Comparison of ENCODE assay signal across 18 cellular contexts in the genomic region with DNA sequence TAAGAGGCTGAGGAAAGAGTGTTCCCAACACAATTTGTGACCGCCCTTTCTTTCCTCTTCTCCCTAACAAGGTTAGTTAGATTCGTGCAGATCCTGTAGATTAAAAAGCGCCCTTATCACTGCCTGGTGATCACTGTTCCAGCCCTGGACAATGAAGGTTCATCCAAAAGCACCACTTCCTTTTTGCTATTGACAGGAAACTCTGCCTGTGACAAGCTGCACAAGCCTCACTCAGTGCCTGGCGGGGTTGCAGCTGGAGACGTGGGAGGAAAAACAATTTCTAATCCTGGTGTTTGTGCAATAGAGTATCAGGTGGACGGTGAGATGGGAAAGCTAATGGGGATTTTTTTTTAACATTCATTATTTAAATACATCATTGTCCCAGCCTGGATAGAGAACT.
DNase-seq lines count a peak whose midpoint lies in the region; ATAC-seq, FAIRE-seq and TF ChIP-seq lines count a peak whose summit lies in the region.
"Had no signal": no experiment of that assay in that cellular context is flagged by ENCODE, and none has a peak within 500 bp of the region (broad histone marks: within the 10 kb centered on the region; RNA-seq: fewer than 3 reads in every experiment).

No MANE protein-coding gene starts in this region.

- H3K9me3 ChIP-seq in IMR-90 (ENCODE audit: control insufficient read depth, insufficient read depth, low read length): peaks cover 2% of the 10 kb centered on the region; the same call in 1 of the 2 replicates
- H3K9me3 ChIP-seq in mammary epithelial cell (replicated peaks; ENCODE audit: insufficient read depth, low read length): peaks cover 6% of the 10 kb centered on the region
- peaks cover 7% of the 10 kb centered on the region for H3K9me3 ChIP-seq in left ventricle myocardium inferior (replicated peaks)
- H3K9me3 ChIP-seq in psoas muscle: no peaks in the 10 kb centered on the region
- H3K9me3 ChIP-seq in small intestine (ENCODE audit: control insufficient read depth, low read depth): no peaks in the 10 kb centered on the region
- H3K9me3 ChIP-seq: prostate gland had no signal

- WGBS in IMR-90 (ENCODE audit: extremely low coverage in 2 of 2, insufficient read length in 1 of 2), 2 experiments: no CpG with 5 or more reads among the region's 6 CpGs
- WGBS in mammary epithelial cell (ENCODE audit: low coverage, missing lambda C conversion rate): 97% methylated on average over 6 of the region's 6 CpGs
- WGBS in psoas muscle, 3 donors: 29 to 38% (median 34%) methylated on average over 6 of the region's 6 CpGs
- 46 to 78% (median 76%) methylated on average over 6 of the region's 6 CpGs for WGBS in small intestine, 3 donors

- in situ Hi-C loops in IMR-90 (cut with MboI; ENCODE audit: low sequenced_read_pairs): no loop called here
- in situ Hi-C loops in mammary epithelial cell (cut with MboI; ENCODE audit: low sequenced_read_pairs in 2 of 2): no loop called here

- no peaks in the 10 kb centered on the region for H3K79me2 ChIP-seq in mammary epithelial cell (ENCODE audit: insufficient read depth, low read length)

- H3K4me1 ChIP-seq in IMR-90 (ENCODE audit: control insufficient read depth, insufficient read depth, low read length): peaks cover 5% of the 10 kb centered on the region
- H3K4me1 ChIP-seq in mammary epithelial cell (ENCODE audit: insufficient read depth, low read length): peaks cover 20% of the 10 kb centered on the region
- H3K4me1 ChIP-seq in left ventricle myocardium inferior: peaks cover 43% of the 10 kb centered on the region
- H3K4me1 ChIP-seq in psoas muscle: peaks cover 9% of the 10 kb centered on the region
- H3K4me1 ChIP-seq in small intestine (ENCODE audit: control insufficient read depth in 2 of 2, insufficient read depth in 1 of 2, low read depth in 1 of 2, low read length in 1 of 2): no peaks in the 10 kb centered on the region
- H3K4me1 ChIP-seq: prostate gland had no signal

- peak overlapping the region; percentile 18; the same call in 1 of the 2 replicates for H3K14ac ChIP-seq in IMR-90 (replicated peaks; ENCODE audit: low read depth, low read length)

- H2AK9ac ChIP-seq in IMR-90 (replicated peaks; ENCODE audit: low read depth, low read length, poor library complexity): no peak overlapping the region

- DNase-seq in IMR-90 (peak; percentile 49), mammary epithelial cell (peak; percentile 71), left ventricle myocardium inferior (peak; percentile 33), psoas muscle (peak; percentile 27 to 55), NCI-H146 (lab: John Stamatoyannopoulos, UW) (no peak), small intestine (no peak)
- no peak for DNase-seq in activated CD4-positive, alpha-beta memory T cell treated with anti-CD3 and anti-CD28 coated beads for 36 hours
- DNase-seq: activated T-cell treated with anti-CD3 and anti-CD28 coated beads, Interleukin-2, amount 50 U/mL, for 1 hour; amniotic stem cell; DMS53; effector CD8-positive, alpha-beta T cell; MM.1S had no signal

- H3K79me1 ChIP-seq in IMR-90 (ENCODE audit: low read depth in 1 of 2, low read length in 2 of 2): no peaks in the 10 kb centered on the region

- no peak overlapping the region for H3K4me3 Mint-ChIP-seq in activated CD4-positive, alpha-beta memory T cell treated with anti-CD3 and anti-CD28 coated beads for 36 hours
- H3K4me3 Mint-ChIP-seq: B cell; memory B cell; stimulated activated naive CD8-positive, alpha-beta T cell treated with anti-CD3 and anti-CD28 coated beads, Interleukin-15, Interleukin-2, amounts not matched to agents 100 ng/mL and 50 ng/mL, for 24 hours had no signal

- peak overlapping the region; percentile 64 for H2BK120ac ChIP-seq in IMR-90 (ENCODE audit: low read depth, low read length)

- H3K27ac ChIP-seq in IMR-90 (ENCODE audit: insufficient read depth, low read length) (no peak overlapping the region), mammary epithelial cell (ENCODE audit: insufficient read depth, low read depth, low read length) (no peak overlapping the region), left ventricle myocardium inferior (replicated peaks) (peak overlapping the region; percentile 78), psoas muscle (peak overlapping the region; percentile 49), small intestine (ENCODE audit: low read depth in 1 of 2, low read length in 1 of 2) (peak overlapping the region in 1 of 2 donors; percentile 28)
- H3K27ac ChIP-seq: HL-60, prostate gland had no signal

- peak overlapping the region; percentile 54 for H2BK5ac ChIP-seq in IMR-90 (ENCODE audit: low read depth, low read length, poor library complexity, severe bottlenecking)

- H3K9me3 Mint-ChIP-seq in activated CD4-positive, alpha-beta memory T cell treated with anti-CD3 and anti-CD28 coated beads for 36 hours: peaks cover 4% of the 10 kb centered on the region
- H3K9me3 Mint-ChIP-seq: stimulated activated naive CD8-positive, alpha-beta T cell treated with anti-CD3 and anti-CD28 coated beads, Interleukin-15, Interleukin-2, amounts not matched to agents 100 ng/mL and 50 ng/mL, for 24 hours had no signal

- no peak overlapping the region for H3K27ac Mint-ChIP-seq in activated CD4-positive, alpha-beta memory T cell treated with anti-CD3 and anti-CD28 coated beads for 36 hours
- H3K27ac Mint-ChIP-seq: B cell; memory B cell; stimulated activated naive CD8-positive, alpha-beta T cell treated with anti-CD3 and anti-CD28 coated beads, Interleukin-15, Interleukin-2, amounts not matched to agents 100 ng/mL and 50 ng/mL, for 24 hours had no signal

- H3K18ac ChIP-seq in IMR-90 (ENCODE audit: low read depth, low read length): peak overlapping the region; percentile 42; the same call in 1 of the 2 replicates

- H2AK5ac ChIP-seq in IMR-90 (ENCODE audit: low read depth, low read length): no peak overlapping the region

- no peak for TF ChIP-seq CTCF in IMR-90 (conservative IDR thresholded peaks at IDR 0.05; ENCODE audit: low read depth, low read length)
- no peak for TF ChIP-seq CTCF in mammary epithelial cell (conservative IDR thresholded peaks at IDR 0.05 in 1 of 2, IDR thresholded peaks at IDR 0.05 in 1 of 2; ENCODE audit: extremely low read depth in 1 of 2, insufficient read depth in 1 of 2, low read depth in 1 of 2, low read length in 2 of 2)
- no peak for TF ChIP-seq CTCF in left ventricle myocardium inferior (IDR thresholded peaks at IDR 0.05; ENCODE audit: borderline replicate concordance)
- TF ChIP-seq CTCF in psoas muscle (IDR thresholded peaks at IDR 0.05): no peak

- H2BK20ac ChIP-seq in IMR-90 (ENCODE audit: low read depth, low read length): peak overlapping the region; percentile 58

- H3K36me3 Mint-ChIP-seq in activated CD4-positive, alpha-beta memory T cell treated with anti-CD3 and anti-CD28 coated beads for 36 hours: no peaks in the 10 kb centered on the region
- H3K36me3 Mint-ChIP-seq: memory B cell had no signal

- H3K27me3 ChIP-seq in IMR-90 (ENCODE audit: control insufficient read depth, insufficient read depth, low read length): no peaks in the 10 kb centered on the region
- no peaks in the 10 kb centered on the region for H3K27me3 ChIP-seq in mammary epithelial cell (ENCODE audit: insufficient read depth, low read length)
- no peaks in the 10 kb centered on the region for H3K27me3 ChIP-seq in left ventricle myocardium inferior (ENCODE audit: low read depth)
- no peaks in the 10 kb centered on the region for H3K27me3 ChIP-seq in psoas muscle (ENCODE audit: insufficient read depth in 3 of 3, low read length in 2 of 3)
- H3K27me3 ChIP-seq in small intestine (ENCODE audit: control insufficient read depth in 2 of 2, insufficient read depth in 2 of 2, low read length in 2 of 2): no peaks in the 10 kb centered on the region

- POLR2A ChIA-PET in IMR-90 (lab: Charles Lee; ENCODE audit: unreplicated experiment): no interaction called here
- POLR2A ChIA-PET in activated CD4-positive, alpha-beta memory T cell treated with anti-CD3 and anti-CD28 coated beads for 36 hours (lab: Charles Lee): no interaction called here

- H3K4me2 ChIP-seq in IMR-90 (ENCODE audit: low read depth, low read length) (peak overlapping the region; percentile 4; the same call in 1 of the 2 replicates), mammary epithelial cell (ENCODE audit: insufficient read depth, low read depth, low read length) (no peak overlapping the region)

- H3K4me3 ChIP-seq in IMR-90 (ENCODE audit: insufficient read depth, low read depth, low read length) (no peak overlapping the region), mammary epithelial cell (replicated peaks in 1 of 3; ENCODE audit: insufficient read depth in 1 of 3, low read depth in 2 of 3, low read length in 3 of 3) (no peak overlapping the region), left ventricle myocardium inferior (no peak overlapping the region), psoas muscle (no peak overlapping the region), small intestine (ENCODE audit: low read depth in 1 of 2, low read length in 2 of 2) (no peak overlapping the region)
- H3K4me3 ChIP-seq: prostate gland had no signal

- H4K5ac ChIP-seq in IMR-90 (ENCODE audit: low read depth, low read length): peak overlapping the region; percentile 70; the same call in 1 of the 2 replicates

- H3K36me3 ChIP-seq in IMR-90 (ENCODE audit: control insufficient read depth, insufficient read depth, low read length): no peaks in the 10 kb centered on the region
- H3K36me3 ChIP-seq in mammary epithelial cell (ENCODE audit: insufficient read depth, low read length): no peaks in the 10 kb centered on the region
- H3K36me3 ChIP-seq in left ventricle myocardium inferior: no peaks in the 10 kb centered on the region
- H3K36me3 ChIP-seq in psoas muscle (ENCODE audit: insufficient read depth in 1 of 2, low read depth in 1 of 2): no peaks in the 10 kb centered on the region
- no peaks in the 10 kb centered on the region for H3K36me3 ChIP-seq in small intestine (ENCODE audit: control insufficient read depth in 2 of 2, insufficient read depth in 2 of 2, low read length in 2 of 2)
- H3K36me3 ChIP-seq: prostate gland had no signal

- H3K56ac ChIP-seq in IMR-90 (ENCODE audit: extremely low read depth, insufficient read depth, low read length): no peak overlapping the region

- CTCF ChIA-PET in IMR-90 (lab: Yijun Ruan, JAX): no interaction called here
- CTCF ChIA-PET in mammary epithelial cell (lab: Charles Lee; ENCODE audit: low non-redundant PET): no interaction called here
- CTCF ChIA-PET in activated CD4-positive, alpha-beta memory T cell treated with anti-CD3 and anti-CD28 coated beads for 36 hours (lab: Charles Lee): no interaction called here

- H4K20me1 ChIP-seq in IMR-90 (ENCODE audit: insufficient read depth, low read length) (no peaks in the 10 kb centered on the region), mammary epithelial cell (ENCODE audit: insufficient read depth, low read length) (no peaks in the 10 kb centered on the region)

- 0 out of 2 replicates have a peak overlapping the region, but pooled peaks have one; percentile 11 for H3K23ac ChIP-seq in IMR-90 (ENCODE audit: low read depth, low read length)

- H3K4ac ChIP-seq in IMR-90 (ENCODE audit: low read depth, low read length): peak overlapping the region; percentile 58

- H4K91ac ChIP-seq in IMR-90 (ENCODE audit: insufficient read depth, low read depth, low read length): peak overlapping the region; percentile 90

- BruUV-seq in IMR-90 (replicated peaks; lab: Mats Ljungman, UMichigan): no TSS peak
- BruUV-seq in mammary epithelial cell (replicated peaks; lab: Mats Ljungman, UMichigan): no TSS peak

- peaks cover 9% of the 10 kb centered on the region for H3K27me3 Mint-ChIP-seq in activated CD4-positive, alpha-beta memory T cell treated with anti-CD3 and anti-CD28 coated beads for 36 hours

- H2AFZ ChIP-seq in IMR-90 (replicated peaks; ENCODE audit: low read length, poor library complexity): peak overlapping the region; percentile 75
- H2AFZ ChIP-seq in mammary epithelial cell (ENCODE audit: low read depth, low read length): peak overlapping the region; percentile 32

- H3K9ac ChIP-seq in IMR-90 (ENCODE audit: low read depth, low read length) (no peak overlapping the region), mammary epithelial cell (ENCODE audit: insufficient read depth, low read length) (no peak overlapping the region)

- H2BK15ac ChIP-seq in IMR-90 (ENCODE audit: low read depth, low read length): peak overlapping the region; percentile 88

- H3K9me1 ChIP-seq in IMR-90 (ENCODE audit: insufficient read depth, low read length): peaks cover 3% of the 10 kb centered on the region

- ATAC-seq in IMR-90 (ENCODE audit: low read depth): no peak
- ATAC-seq in psoas muscle: peak; percentile 39 to 67 (median 58)
- no peak for ATAC-seq in GM21423 (IDR thresholded peaks at IDR 0.05; ENCODE audit: unreplicated experiment)

- intact Hi-C loops in IMR-90 (cut with micrococcal nuclease) (loop anchor here (2.0 kb wide), 2 partner anchors 123 to 133 kb away; no protein-coding TSS in a partner anchor), mammary epithelial cell (cut with micrococcal nuclease) (loop anchor here (2.0 to 10.0 kb wide), 2 partner anchors 39 to 51 kb away; no protein-coding TSS in a partner anchor), left ventricle myocardium inferior (cut with micrococcal nuclease) (loop anchor here (5.0 kb wide), 1 partner anchor 36 kb away; no protein-coding TSS in a partner anchor), psoas muscle (cut with DNase I) (loop anchor here in 1 of 2 donors (10.0 kb wide), 1 partner anchor 131 kb away; a partner anchor contains a TSS)
- intact Hi-C loops in activated CD4-positive, alpha-beta memory T cell treated with anti-CD3 and anti-CD28 coated beads for 36 hours (cut with micrococcal nuclease): no loop called here

- H3K4me1 Mint-ChIP-seq in activated CD4-positive, alpha-beta memory T cell treated with anti-CD3 and anti-CD28 coated beads for 36 hours (ENCODE audit: low read depth): no peaks in the 10 kb centered on the region
- H3K4me1 Mint-ChIP-seq: B cell, memory B cell had no signal

- no peak for FAIRE-seq in small intestine (lab: Jason Lieb, UNC)

- dilution Hi-C loops in IMR-90 (cut with HindIII; ENCODE audit: low sequenced_read_pairs, unreplicated experiment): no loop called here
- dilution Hi-C loops in mammary epithelial cell (cut with HindIII; ENCODE audit: low sequenced_read_pairs): no loop called here

- TF ChIP-seq POLR2A in IMR-90 (IDR thresholded peaks at IDR 0.05; ENCODE audit: low read depth, low read length): no peak

- TF ChIP-seq RAD21 in IMR-90 (IDR thresholded peaks at IDR 0.05; ENCODE audit: low read length): no peak

- H4K8ac ChIP-seq in IMR-90 (ENCODE audit: low read depth in 2 of 2, low read length in 2 of 2): peak overlapping the region in 1 of 2 experiments; percentile 82; a peak in 2 of 4 replicates

Comparison
In these comparisons a context has a peak if more than half of its experiments do, and no peak if none do; other contexts are left out.
1. ATAC-seq: peak in psoas muscle (4 of 4); none in IMR-90 (single experiment) and GM21423 (single experiment).
2. DNase-seq: peak in IMR-90 (single experiment), mammary epithelial cell (single experiment), left ventricle myocardium inferior (single experiment) and psoas muscle (2 of 2); none in NCI-H146 (single experiment), activated CD4-positive, alpha-beta memory T cell treated with anti-CD3 and anti-CD28 coated beads for 36 hours (single experiment) and small intestine (single experiment).
3. H3K27ac ChIP-seq: peak in left ventricle myocardium inferior (single experiment) and psoas muscle (single experiment); none in IMR-90 (single experiment) and mammary epithelial cell (single experiment).